In the genomic region with DNA sequence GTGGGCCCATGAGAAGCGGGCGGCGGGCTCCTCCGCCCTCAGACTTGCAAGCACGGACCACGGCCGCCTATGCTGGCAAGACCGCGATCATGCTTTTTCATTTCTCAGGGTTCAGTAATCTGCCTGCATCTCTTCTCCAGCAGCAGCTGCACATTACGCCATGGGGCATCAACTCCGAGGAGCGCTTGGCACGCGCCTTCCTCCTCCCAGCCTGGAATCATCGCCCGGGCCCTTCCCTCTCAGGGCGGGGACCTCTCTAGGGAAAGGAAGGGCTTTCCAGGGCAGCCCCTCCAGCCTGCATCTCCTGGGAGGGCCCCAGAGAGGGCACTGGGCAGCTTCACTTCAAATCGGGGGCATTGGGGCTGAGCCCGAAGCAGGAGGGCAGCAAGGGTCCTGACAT, we compare ENCODE assay signal across 7 cellular contexts.
DNase-seq lines count a peak whose midpoint lies in the region; ATAC-seq and TF ChIP-seq lines count a peak whose summit lies in the region.
"Not testable (repeated sequence)": the region's sequence is repeated elsewhere in the genome, so short reads cannot be mapped to it uniquely, and the experiment has no call there.

No MANE protein-coding gene starts in this region.

- not testable (repeated sequence) for H3K27ac Mint-ChIP-seq in stimulated activated naive B cell treated with anti-CD40 and anti-IgM and Interleukin-4, amounts not matched to agents 10 μg/mL and 1 μg/mL and 100 μg/mL, for 72 hours

- H3K9me3 ChIP-seq in Panc1 (ENCODE audit: control insufficient read depth, insufficient read depth, low read depth, low read length); gastroesophageal sphincter; heart left ventricle; left lung; psoas muscle: not testable (repeated sequence)

- H3K9me3 Mint-ChIP-seq in stimulated activated naive B cell treated with anti-CD40 and anti-IgM and Interleukin-4, amounts not matched to agents 10 μg/mL and 1 μg/mL and 100 μg/mL, for 72 hours, result not testable (repeated sequence)

- WGBS in gastroesophageal sphincter (ENCODE audit: low coverage in 1 of 2), 2 donors, result no CpG with 5 or more reads among the region's 19 CpGs
- no CpG with 5 or more reads among the region's 19 CpGs for WGBS in heart left ventricle, 4 donors
- WGBS in psoas muscle, 3 donors, result no CpG with 5 or more reads among the region's 19 CpGs

- H3K36me3 Mint-ChIP-seq in stimulated activated naive B cell treated with anti-CD40 and anti-IgM and Interleukin-4, amounts not matched to agents 10 μg/mL and 1 μg/mL and 100 μg/mL, for 72 hours, result not testable (repeated sequence)

- DNase-seq in Panc1 (ENCODE audit: low read depth, low spot score); heart left ventricle; left ventricle myocardium superior; left lung; psoas muscle; stimulated activated naive B cell treated with anti-CD40 and anti-IgM and Interleukin-4, amounts not matched to agents 10 μg/mL and 1 μg/mL and 100 μg/mL, for 72 hours: not testable (repeated sequence)

- H3K4me3 ChIP-seq in Panc1 (ENCODE audit: low read depth in 2 of 2, low read length in 2 of 2); gastroesophageal sphincter; heart left ventricle; left lung; psoas muscle: not testable (repeated sequence)

- CTCF ChIA-PET in Panc1 (lab: Charles Lee), result not testable (repeated sequence)

- 0 out of 2 replicates have a peak, but pooled peaks have one; percentile 43 for ATAC-seq in Panc1
- peak; percentile 50 for ATAC-seq in gastroesophageal sphincter
- ATAC-seq in heart left ventricle, result peak in 3 of 4 donors; percentile 36 to 47 (median 40)
- ATAC-seq in left ventricle myocardium superior, result peak; percentile 65
- ATAC-seq in left lung, result peak; percentile 14
- ATAC-seq in psoas muscle, result peak in 3 of 4 donors; percentile 23 to 48 (median 47)
- ATAC-seq in stimulated activated naive B cell treated with anti-CD40 and anti-IgM and Interleukin-4, amounts not matched to agents 10 μg/mL and 1 μg/mL and 100 μg/mL, for 72 hours (replicated peaks), result peak; percentile 15 to 19

- not testable (repeated sequence) for H3K27me3 ChIP-seq in Panc1 (ENCODE audit: control insufficient read depth, insufficient read depth, low read length); gastroesophageal sphincter; heart left ventricle; left lung; psoas muscle (ENCODE audit: insufficient read depth in 3 of 3, low read length in 2 of 3)

- not testable (repeated sequence) for BruUV-seq in Panc1 (replicated peaks; lab: Mats Ljungman, UMichigan)

- in situ Hi-C loops in Panc1 (cut with HindIII; ENCODE audit: low pct_unique_long_range_greater_than_20kb, low sequenced_read_pairs), result not testable (repeated sequence)

- not testable (repeated sequence) for H3K4me1 ChIP-seq in Panc1 (ENCODE audit: control insufficient read depth, insufficient read depth, low read length); gastroesophageal sphincter; heart left ventricle; left lung; psoas muscle

- TF ChIP-seq POLR2A in gastroesophageal sphincter (IDR thresholded peaks at IDR 0.05); heart left ventricle (IDR thresholded peaks at IDR 0.05): not testable (repeated sequence)

- TF ChIP-seq EP300 in gastroesophageal sphincter (IDR thresholded peaks at IDR 0.05), result not testable (repeated sequence)

- not testable (repeated sequence) for H3K4me3 Mint-ChIP-seq in stimulated activated naive B cell treated with anti-CD40 and anti-IgM and Interleukin-4, amounts not matched to agents 10 μg/mL and 1 μg/mL and 100 μg/mL, for 72 hours

- POLR2A ChIA-PET in Panc1 (lab: Charles Lee), result not testable (repeated sequence)

- intact Hi-C loops in Panc1 (cut with micrococcal nuclease; ENCODE audit: unreplicated experiment); heart left ventricle (cut with DNase I); left ventricle myocardium superior (cut with micrococcal nuclease); left lung (cut with DNase I); psoas muscle (cut with DNase I): not testable (repeated sequence)

- H3K27ac ChIP-seq in Panc1 (ENCODE audit: low read length); gastroesophageal sphincter; heart left ventricle; left lung; psoas muscle: not testable (repeated sequence)

- H3K36me3 ChIP-seq in Panc1 (ENCODE audit: control insufficient read depth, insufficient read depth, low read length); gastroesophageal sphincter; heart left ventricle; left lung; psoas muscle (ENCODE audit: insufficient read depth in 1 of 2, low read depth in 1 of 2): not testable (repeated sequence)

- H3K4me1 Mint-ChIP-seq in stimulated activated naive B cell treated with anti-CD40 and anti-IgM and Interleukin-4, amounts not matched to agents 10 μg/mL and 1 μg/mL and 100 μg/mL, for 72 hours, result peaks cover 3 to 12% of the 10 kb centered on the region in 2 donors

- H3K27me3 Mint-ChIP-seq in stimulated activated naive B cell treated with anti-CD40 and anti-IgM and Interleukin-4, amounts not matched to agents 10 μg/mL and 1 μg/mL and 100 μg/mL, for 72 hours, result not testable (repeated sequence)

- TF ChIP-seq CTCF in Panc1 (IDR thresholded peaks at IDR 0.05); gastroesophageal sphincter (IDR thresholded peaks at IDR 0.05); heart left ventricle (IDR thresholded peaks at IDR 0.05); left lung (IDR thresholded peaks at IDR 0.05); psoas muscle (IDR thresholded peaks at IDR 0.05): not testable (repeated sequence)

Comparison
In these comparisons a context has a peak if more than half of its experiments do, and no peak if none do; other contexts are left out.
1. ATAC-seq: peak in every context shown above with its lines; median percentile 65 in left ventricle myocardium superior; 50 in gastroesophageal sphincter; 47 in psoas muscle; 43 in Panc1; 40 in heart left ventricle; 17 in stimulated activated naive B cell treated with anti-CD40 and anti-IgM and Interleukin-4, amounts not matched to agents 10 μg/mL and 1 μg/mL and 100 μg/mL, for 72 hours; 14 in left lung.